Comparison of ENCODE assay signal across 17 cellular contexts in genomic region chr1:151958959-151959358, GRCh38.
"Had no signal": no experiment of that assay in that cellular context is flagged by ENCODE, and none has a peak within 500 bp of the region (broad histone marks: within the 10 kb centered on the region; RNA-seq: fewer than 3 reads in every experiment).

No MANE protein-coding gene starts in this region.

- H3K9me3 Mint-ChIP-seq: activated CD4-positive, alpha-beta memory T cell treated with anti-CD3 and anti-CD28 coated beads for 36 hours; activated naive CD8-positive, alpha-beta T cell treated with anti-CD3 and anti-CD28 coated beads for 36 hours; activated T-cell treated with anti-CD3 and anti-CD28 coated beads, Interleukin-2, amount 50 U/mL, for 72 hours; naive thymus-derived CD8-positive, alpha-beta T cell; stimulated activated naive B cell treated with anti-CD40 and anti-IgM and Interleukin-4, amounts not matched to agents 10 μg/mL and 1 μg/mL and 100 μg/mL, for 72 hours; T-helper 2 cell treated with Interferon-gamma antibody and Interleukin-4, amounts not matched to agents 5 μg/mL and 100 μg/mL, for 36 hours had no signal

- DNase-seq: activated CD4-positive, alpha-beta memory T cell treated with anti-CD3 and anti-CD28 coated beads for 36 hours; activated CD4-positive, CD25-positive, alpha-beta regulatory T cell treated with anti-CD3 and anti-CD28 coated beads, Interleukin-2, amount 50 U/mL, for 72 hours; activated gamma-delta T cell treated with Interleukin-2 at 50 U/mL for 16 hours; activated naive CD8-positive, alpha-beta T cell treated with anti-CD3 and anti-CD28 coated beads for 36 hours; activated T-cell treated with anti-CD3 and anti-CD28 coated beads, Interleukin-2, amount 50 U/mL, for 72 hours; gastrocnemius medialis; heart right ventricle; left lung; mucosa of descending colon; naive thymus-derived CD8-positive, alpha-beta T cell; posterior cingulate gyrus; stimulated activated naive B cell treated with anti-CD40 and anti-IgM and Interleukin-4, amounts not matched to agents 10 μg/mL and 1 μg/mL and 100 μg/mL, for 72 hours; substantia nigra; transverse colon had no signal

- ATAC-seq: activated T-cell treated with anti-CD3 and anti-CD28 coated beads, Interleukin-2, amount 50 U/mL, for 72 hours; gastrocnemius medialis; heart right ventricle; left lung; mucosa of descending colon; naive thymus-derived CD8-positive, alpha-beta T cell; stimulated activated naive B cell treated with anti-CD40 and anti-IgM and Interleukin-4, amounts not matched to agents 10 μg/mL and 1 μg/mL and 100 μg/mL, for 72 hours had no signal

- H3K27me3 Mint-ChIP-seq: activated CD4-positive, alpha-beta memory T cell treated with anti-CD3 and anti-CD28 coated beads for 36 hours had no signal

- H3K36me3 Mint-ChIP-seq: activated CD4-positive, alpha-beta memory T cell treated with anti-CD3 and anti-CD28 coated beads for 36 hours; activated naive CD8-positive, alpha-beta T cell treated with anti-CD3 and anti-CD28 coated beads for 36 hours; naive thymus-derived CD8-positive, alpha-beta T cell; stimulated activated naive B cell treated with anti-CD40 and anti-IgM and Interleukin-4, amounts not matched to agents 10 μg/mL and 1 μg/mL and 100 μg/mL, for 72 hours had no signal

- H3K4me3 Mint-ChIP-seq: activated CD4-positive, alpha-beta memory T cell treated with anti-CD3 and anti-CD28 coated beads for 36 hours; activated naive CD8-positive, alpha-beta T cell treated with anti-CD3 and anti-CD28 coated beads for 36 hours; activated T-cell treated with anti-CD3 and anti-CD28 coated beads, Interleukin-2, amount 50 U/mL, for 72 hours; naive thymus-derived CD8-positive, alpha-beta T cell; stimulated activated naive B cell treated with anti-CD40 and anti-IgM and Interleukin-4, amounts not matched to agents 10 μg/mL and 1 μg/mL and 100 μg/mL, for 72 hours; T-helper 2 cell treated with Interferon-gamma antibody and Interleukin-4, amounts not matched to agents 5 μg/mL and 100 μg/mL, for 36 hours had no signal

- H3K4me3 ChIP-seq: ascending aorta, gastrocnemius medialis, heart right ventricle, left lung, mucosa of descending colon, skin epidermis, transverse colon had no signal
